ENCODE assay signal across 17 cellular contexts in the genomic region with DNA sequence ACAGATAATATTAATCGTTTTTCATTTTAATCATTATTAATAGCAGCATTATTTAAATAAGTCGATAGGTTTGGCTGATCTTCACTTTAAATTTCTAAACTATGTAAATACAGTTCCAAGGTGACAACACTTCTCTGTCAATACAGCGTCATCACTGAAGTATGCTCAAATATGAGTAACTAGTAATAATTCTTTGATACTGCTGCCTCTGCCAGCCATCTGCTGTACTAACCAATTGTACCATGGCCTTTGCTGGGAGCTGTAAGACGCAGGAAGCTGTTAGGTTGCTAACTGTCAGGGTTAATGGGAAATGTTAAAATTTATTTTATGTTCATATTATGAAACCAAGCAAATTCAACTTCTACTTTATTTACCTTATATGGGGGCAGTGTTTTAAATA.
A peak's percentile ranks its signal among the peaks of the same experiment; 100 is the strongest.
DNase-seq lines count a peak whose midpoint lies in the region; ATAC-seq lines count a peak whose summit lies in the region.
"Had no signal": no experiment of that assay in that cellular context is flagged by ENCODE, and none has a peak within 500 bp of the region (broad histone marks: within the 10 kb centered on the region; RNA-seq: fewer than 3 reads in every experiment).

No MANE protein-coding gene starts in this region.

- H3K27ac ChIP-seq in Karpas-422 (ENCODE audit: low read length), result no peak overlapping the region
- no peak overlapping the region for H3K27ac ChIP-seq in naive thymus-derived CD4-positive, alpha-beta T cell (ENCODE audit: low read depth, low read length)
- H3K27ac ChIP-seq: BLaER1, HL-60 had no signal

- intact Hi-C loops in left colon (cut with DNase I, micrococcal nuclease), result no loop called here
- intact Hi-C loops in naive thymus-derived CD4-positive, alpha-beta T cell (cut with micrococcal nuclease), result no loop called here

- H3K36me3 ChIP-seq in Karpas-422 (ENCODE audit: insufficient read depth, low read length), result no peaks in the 10 kb centered on the region
- H3K36me3 ChIP-seq in naive thymus-derived CD4-positive, alpha-beta T cell (ENCODE audit: control insufficient read depth in 2 of 3, insufficient read depth in 3 of 3, low read length in 3 of 3), result no peaks in the 10 kb centered on the region
- H3K36me3 ChIP-seq: BLaER1 had no signal

- DNase-seq in DMS53 treated with DMSO at 0.1 percent for 48 hours (lab: John Stamatoyannopoulos, UW; ENCODE audit: unreplicated experiment) (peak; percentile 61), LHCN-M2 (ENCODE audit: low read depth) (peak; percentile 60), left colon (no peak), Karpas-422 (no peak), 8988T (no peak)
- DNase-seq in naive thymus-derived CD4-positive, alpha-beta T cell, result no peak
- DNase-seq: AML-193; CD8-positive, alpha-beta memory T cell; DMS79 treated with DMSO at 0.1 percent for 48 hours; EL; HCEC 1CT; HFFc6; KG1 had no signal

- no peak overlapping the region for H2AFZ ChIP-seq in Karpas-422 (ENCODE audit: low read length)

- CTCF ChIA-PET in naive thymus-derived CD4-positive, alpha-beta T cell (lab: Charles Lee), result no interaction called here

- ATAC-seq in left colon (peak; percentile 61), HG03045 (IDR thresholded peaks at IDR 0.05; ENCODE audit: unreplicated experiment) (no peak)
- no peak for ATAC-seq in naive thymus-derived CD4-positive, alpha-beta T cell

- H3K27me3 ChIP-seq in Karpas-422 (ENCODE audit: low read length), result no peaks in the 10 kb centered on the region
- H3K27me3 ChIP-seq in naive thymus-derived CD4-positive, alpha-beta T cell (ENCODE audit: control insufficient read depth in 2 of 2, insufficient read depth in 2 of 2, low read length in 2 of 2), result no peaks in the 10 kb centered on the region
- H3K27me3 ChIP-seq: BLaER1 had no signal

- no peak overlapping the region for H3K4me3 ChIP-seq in Karpas-422 (ENCODE audit: low read length)
- H3K4me3 ChIP-seq in naive thymus-derived CD4-positive, alpha-beta T cell (ENCODE audit: low read length), result no peak overlapping the region
- H3K4me3 ChIP-seq: BLaER1 had no signal

- POLR2A ChIA-PET in naive thymus-derived CD4-positive, alpha-beta T cell (lab: Charles Lee), result no interaction called here

- no peaks in the 10 kb centered on the region for H3K79me2 ChIP-seq in Karpas-422 (ENCODE audit: low read length)

- no peak overlapping the region for H3K4me2 ChIP-seq in Karpas-422 (ENCODE audit: low read depth, low read length, poor library complexity, severe bottlenecking)
- H3K4me2 ChIP-seq: BLaER1 had no signal

- peaks cover 10% of the 10 kb centered on the region; the same call in 1 of the 2 replicates for H3K9me3 ChIP-seq in Karpas-422 (ENCODE audit: low read length)
- no peaks in the 10 kb centered on the region for H3K9me3 ChIP-seq in naive thymus-derived CD4-positive, alpha-beta T cell (ENCODE audit: control insufficient read depth in 2 of 3, low read length in 3 of 3)

- no peak overlapping the region for H3K9ac ChIP-seq in Karpas-422 (ENCODE audit: low read length)
- H3K9ac ChIP-seq: BLaER1 had no signal

- H3K27ac Mint-ChIP-seq in naive thymus-derived CD4-positive, alpha-beta T cell, result no peak overlapping the region
- H3K27ac Mint-ChIP-seq: CD8-positive, alpha-beta memory T cell; HFFc6; IgD-negative memory B cell had no signal

- H3K9me2 ChIP-seq in Karpas-422 (replicated peaks; ENCODE audit: insufficient read depth, low read length), result no peaks in the 10 kb centered on the region

- no peaks in the 10 kb centered on the region for H3K36me3 Mint-ChIP-seq in naive thymus-derived CD4-positive, alpha-beta T cell
- H3K36me3 Mint-ChIP-seq: CD8-positive, alpha-beta memory T cell; IgD-negative memory B cell had no signal

- no peaks in the 10 kb centered on the region for H4K20me1 ChIP-seq in Karpas-422 (ENCODE audit: insufficient read depth, low read depth, low read length)
- H4K20me1 ChIP-seq: BLaER1 had no signal

- no peaks in the 10 kb centered on the region for H3K4me1 Mint-ChIP-seq in naive thymus-derived CD4-positive, alpha-beta T cell
- H3K4me1 Mint-ChIP-seq: CD8-positive, alpha-beta memory T cell; IgD-negative memory B cell had no signal

- no peaks in the 10 kb centered on the region for H3K4me1 ChIP-seq in Karpas-422 (ENCODE audit: low read length)
- H3K4me1 ChIP-seq in naive thymus-derived CD4-positive, alpha-beta T cell (ENCODE audit: control insufficient read depth in 2 of 2, insufficient read depth in 2 of 2, low read length in 2 of 2), result no peaks in the 10 kb centered on the region
- H3K4me1 ChIP-seq: BLaER1 had no signal

- no peaks in the 10 kb centered on the region for H3K27me3 Mint-ChIP-seq in naive thymus-derived CD4-positive, alpha-beta T cell
- H3K27me3 Mint-ChIP-seq: CD8-positive, alpha-beta memory T cell; IgD-negative memory B cell had no signal

- H3K9me3 Mint-ChIP-seq in naive thymus-derived CD4-positive, alpha-beta T cell, result peaks cover 0 to 10% (median 6%) of the 10 kb centered on the region in 11 donors

- no peak overlapping the region for H3K4me3 Mint-ChIP-seq in naive thymus-derived CD4-positive, alpha-beta T cell
- H3K4me3 Mint-ChIP-seq: CD8-positive, alpha-beta memory T cell; HFFc6; IgD-negative memory B cell had no signal

Comparison
In these comparisons a context has a peak if more than half of its experiments do, and no peak if none do; other contexts are left out.
1. DNase-seq: peak in DMS53 treated with DMSO at 0.1 percent for 48 hours (single experiment) and LHCN-M2 (single experiment); none in left colon (0 of 2), Karpas-422 (single experiment), 8988T (single experiment) and naive thymus-derived CD4-positive, alpha-beta T cell (0 of 9).